ENCODE assay signal across 1 cellular context in genomic region chr20:34829191-34829590, GRCh38.
TF ChIP-seq lines count a peak whose summit lies in the region.

No MANE protein-coding gene starts in this region.

TF ChIP-seq in K562, 482 proteins besides CTCF, POLR2A, EP300 and RAD21:
- TF ChIP-seq SMAD3 (CRISPR knock-in tag; conservative IDR thresholded peaks at IDR 0.05) (no peak), ZKSCAN1 (IDR thresholded peaks at IDR 0.05; ENCODE audit: low read depth, low read length) (0 out of 2 replicates have a peak, but pooled peaks have one; percentile 18), ATF6 (CRISPR knock-in tag; IDR thresholded peaks at IDR 0.05) (no peak), HDAC1 (IDR thresholded peaks at IDR 0.05) (no peak), ZBTB5 (IDR thresholded peaks at IDR 0.05) (no peak)
